ENCODE assay signal across 9 cellular contexts in the genomic region with DNA sequence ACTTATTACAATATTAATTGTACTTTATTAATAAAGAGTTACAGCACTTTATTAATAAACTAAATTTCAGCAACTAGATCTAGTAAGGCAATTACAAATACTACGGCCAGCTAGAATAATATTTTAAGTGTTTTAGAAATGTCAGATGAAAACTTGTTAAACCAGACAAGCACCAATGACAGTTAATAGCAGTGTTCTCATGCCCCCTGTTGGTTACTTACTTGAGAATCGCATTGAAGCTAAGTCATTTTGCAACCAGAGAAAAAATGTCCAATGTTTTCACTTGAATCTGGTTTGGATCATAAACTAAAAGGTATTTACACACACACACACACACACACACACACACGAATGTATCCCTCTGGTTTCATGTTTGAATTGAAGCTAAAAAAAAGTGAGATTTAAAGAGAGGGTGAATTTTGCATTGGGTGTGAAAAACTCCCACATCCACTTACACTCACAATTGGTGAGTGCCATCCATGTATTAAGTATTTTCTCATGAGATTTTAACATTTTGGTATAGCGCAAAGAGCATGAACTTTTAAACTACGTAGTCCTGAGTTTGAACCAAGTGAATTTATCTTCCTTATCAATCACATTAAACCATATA.
DNase-seq lines count a peak whose midpoint lies in the region; ATAC-seq and TF ChIP-seq lines count a peak whose summit lies in the region.
"Had no signal": no experiment of that assay in that cellular context is flagged by ENCODE, and none has a peak within 500 bp of the region (broad histone marks: within the 10 kb centered on the region; RNA-seq: fewer than 3 reads in every experiment).

No MANE protein-coding gene starts in this region.

- CTCF ChIA-PET in CD8-positive, alpha-beta memory T cell (lab: Charles Lee): no interaction called here

- H3K27me3 ChIP-seq in GM23248 (replicated peaks; ENCODE audit: insufficient read depth): no peaks in the 10 kb centered on the region
- H3K27me3 ChIP-seq in CD8-positive, alpha-beta memory T cell (ENCODE audit: insufficient read depth, low read length, poor library complexity, severe bottlenecking): no peaks in the 10 kb centered on the region

- H3K9me2 ChIP-seq in GM23248 (ENCODE audit: insufficient read depth): no peaks in the 10 kb centered on the region

- no peaks in the 10 kb centered on the region for H3K79me2 ChIP-seq in GM23248 (ENCODE audit: insufficient read depth)

- 25 to 26% methylated on average over 5 of the region's 5 CpGs for WGBS in GM23248 (ENCODE audit: low coverage in 1 of 2, low lambda C conversion rate in 2 of 2, missing lambda C conversion rate in 2 of 2), 2 experiments

- no peaks in the 10 kb centered on the region for H3F3A ChIP-seq in GM23248 (ENCODE audit: insufficient read depth)

- no peak overlapping the region for H2AFZ ChIP-seq in GM23248

- H4K20me1 ChIP-seq in GM23248 (ENCODE audit: insufficient read depth): no peaks in the 10 kb centered on the region

- no peak overlapping the region for H3K4me3 Mint-ChIP-seq in neural crest cell
- no peak overlapping the region for H3K4me3 Mint-ChIP-seq in CD8-positive, alpha-beta memory T cell
- H3K4me3 Mint-ChIP-seq: activated naive CD4-positive, alpha-beta T cell treated with anti-CD3 and anti-CD28 coated beads, Interleukin-2, amount 50 U/mL, for 24 hours had no signal

- no peak overlapping the region for H3K4me2 ChIP-seq in GM23248 (ENCODE audit: unreplicated experiment)

- H3K4me3 ChIP-seq in GM23248 (no peak overlapping the region), cardiac fibroblast (replicated peaks in 1 of 2; ENCODE audit: low read depth in 2 of 2, low read length in 2 of 2) (no peak overlapping the region)
- H3K4me3 ChIP-seq in CD8-positive, alpha-beta memory T cell (ENCODE audit: low read length): no peak overlapping the region

- no peaks in the 10 kb centered on the region for H3K9me3 ChIP-seq in GM23248 (ENCODE audit: low read depth)
- H3K9me3 ChIP-seq in CD8-positive, alpha-beta memory T cell (ENCODE audit: low read length): no peaks in the 10 kb centered on the region

- no peak overlapping the region for H3K9ac ChIP-seq in GM23248

- no peaks in the 10 kb centered on the region for H3K36me3 Mint-ChIP-seq in neural crest cell (ENCODE audit: low read depth)
- H3K36me3 Mint-ChIP-seq in CD8-positive, alpha-beta memory T cell: no peaks in the 10 kb centered on the region
- H3K36me3 Mint-ChIP-seq: activated naive CD4-positive, alpha-beta T cell treated with anti-CD3 and anti-CD28 coated beads, Interleukin-2, amount 50 U/mL, for 24 hours had no signal

- H3K4me1 Mint-ChIP-seq in neural crest cell: peaks cover 7% of the 10 kb centered on the region
- H3K4me1 Mint-ChIP-seq in CD8-positive, alpha-beta memory T cell: no peaks in the 10 kb centered on the region
- H3K4me1 Mint-ChIP-seq: activated naive CD4-positive, alpha-beta T cell treated with anti-CD3 and anti-CD28 coated beads, Interleukin-2, amount 50 U/mL, for 24 hours had no signal

- POLR2A ChIA-PET in CD8-positive, alpha-beta memory T cell (lab: Charles Lee): no interaction called here

- no peaks in the 10 kb centered on the region for H3K9me3 Mint-ChIP-seq in neural crest cell
- H3K9me3 Mint-ChIP-seq in CD8-positive, alpha-beta memory T cell: peaks cover 0 to 5% (median 2%) of the 10 kb centered on the region in 5 donors
- H3K9me3 Mint-ChIP-seq: activated naive CD4-positive, alpha-beta T cell treated with anti-CD3 and anti-CD28 coated beads, Interleukin-2, amount 50 U/mL, for 24 hours had no signal

- no peak overlapping the region for H3K27ac ChIP-seq in 22Rv1
- H3K27ac ChIP-seq in GM23248: no peak overlapping the region
- no peak overlapping the region for H3K27ac ChIP-seq in CD8-positive, alpha-beta memory T cell (ENCODE audit: low read depth, low read length)

- TF ChIP-seq CTCF in 22Rv1 (IDR thresholded peaks at IDR 0.05) (peak; percentile 78), cardiac fibroblast (IDR thresholded peaks at IDR 0.05; ENCODE audit: low read depth, low read length) (peak; percentile 41), neural crest cell (conservative IDR thresholded peaks at IDR 0.05) (peak; percentile 82)

- in situ Hi-C loops in GM23248 (cut with MboI): no loop called here

- H3K27me3 Mint-ChIP-seq in neural crest cell (ENCODE audit: low read depth): no peaks in the 10 kb centered on the region
- H3K27me3 Mint-ChIP-seq in CD8-positive, alpha-beta memory T cell: no peaks in the 10 kb centered on the region
- H3K27me3 Mint-ChIP-seq: activated naive CD4-positive, alpha-beta T cell treated with anti-CD3 and anti-CD28 coated beads, Interleukin-2, amount 50 U/mL, for 24 hours had no signal

- ATAC-seq in HG03095 (IDR thresholded peaks at IDR 0.05; ENCODE audit: unreplicated experiment): no peak

- H3K36me3 ChIP-seq in GM23248 (ENCODE audit: low read depth): no peaks in the 10 kb centered on the region
- H3K36me3 ChIP-seq in CD8-positive, alpha-beta memory T cell (ENCODE audit: insufficient read depth, low read length): no peaks in the 10 kb centered on the region

- no peak overlapping the region for H3K27ac Mint-ChIP-seq in neural crest cell (ENCODE audit: unreplicated experiment)
- no peak overlapping the region for H3K27ac Mint-ChIP-seq in CD8-positive, alpha-beta memory T cell
- H3K27ac Mint-ChIP-seq: activated naive CD4-positive, alpha-beta T cell treated with anti-CD3 and anti-CD28 coated beads, Interleukin-2, amount 50 U/mL, for 24 hours had no signal

- H3K4me1 ChIP-seq in GM23248 (ENCODE audit: insufficient read depth): no peaks in the 10 kb centered on the region
- no peaks in the 10 kb centered on the region for H3K4me1 ChIP-seq in CD8-positive, alpha-beta memory T cell (ENCODE audit: insufficient read depth, low read length)

- DNase-seq in GM23248 (peak; percentile 22), NCI-H510A treated with DMSO at 0.1 percent for 48 hours (lab: John Stamatoyannopoulos, UW) (peak; percentile 65), cardiac fibroblast (ENCODE audit: low read depth in 2 of 2) (peak; percentile 53 to 74), neural crest cell (ENCODE audit: low read depth, low spot score) (no peak)
- no peak for DNase-seq in CD8-positive, alpha-beta memory T cell
- no peak for DNase-seq in activated CD4-positive, alpha-beta T cell treated with anti-CD3 and anti-CD28 coated beads for 48 hours

Comparison
In these comparisons a context has a peak if more than half of its experiments do, and no peak if none do; other contexts are left out.
1. DNase-seq: peak in GM23248 (single experiment), NCI-H510A treated with DMSO at 0.1 percent for 48 hours (single experiment) and cardiac fibroblast (2 of 2); none in neural crest cell (single experiment), CD8-positive, alpha-beta memory T cell (0 of 5) and activated CD4-positive, alpha-beta T cell treated with anti-CD3 and anti-CD28 coated beads for 48 hours (single experiment).
2. Peak in every context shown above with its lines, with median percentiles within 50 percentile points of each other: CTCF ChIP-seq.